ENCODE assay signal across 17 cellular contexts in genomic region chr12:81726634-81727033, GRCh38.
"Had no signal": no experiment of that assay in that cellular context is flagged by ENCODE, and none has a peak within 500 bp of the region (broad histone marks: within the 10 kb centered on the region; RNA-seq: fewer than 3 reads in every experiment).

No MANE protein-coding gene starts in this region.

- DNase-seq: effector memory CD4-positive, alpha-beta T cell; kidney glomerular epithelial cell; occipital lobe; pancreas; retina; right lobe of liver; stimulated activated CD4-positive, alpha-beta T cell treated with anti-CD3 and anti-CD28 coated beads, Interleukin-4, amount 100 ng/mL, for 1 hour; stimulated activated CD8-positive, alpha-beta memory T cell treated with anti-CD3 and anti-CD28 coated beads, Interleukin-4, amount 100 ng/mL, for 48 hours; testis; upper lobe of right lung had no signal

- H3K36me3 Mint-ChIP-seq: natural killer cell treated with Interleukin-12 subunit alpha and Interleukin-12 subunit beta and Interleukin-15 and Interleukin-18, amount 100 ng/mL, for 72 hours; stimulated activated effector memory CD8-positive, alpha-beta T cell treated with anti-CD3 and anti-CD28 coated beads, Interleukin-12 subunit alpha, Interleukin-12 subunit beta, amount 100 ng/mL, for 72 hours had no signal

- H3K9me3 Mint-ChIP-seq: stimulated activated naive CD8-positive, alpha-beta T cell treated with anti-CD3 and anti-CD28 coated beads, Interleukin-15, Interleukin-2, amounts not matched to agents 100 ng/mL and 50 ng/mL, for 24 hours had no signal

- H3K4me3 ChIP-seq: esophagus muscularis mucosa, pancreas, prostate gland, right lobe of liver, testis, tibial nerve, upper lobe of right lung, vagina had no signal

- H3K4me1 Mint-ChIP-seq: stimulated activated effector memory CD8-positive, alpha-beta T cell treated with anti-CD3 and anti-CD28 coated beads, Interleukin-12 subunit alpha, Interleukin-12 subunit beta, amount 100 ng/mL, for 72 hours had no signal

- H3K36me3 ChIP-seq: esophagus muscularis mucosa, pancreas, prostate gland, right lobe of liver, tibial nerve, upper lobe of right lung, vagina had no signal

- H3K27ac Mint-ChIP-seq: natural killer cell treated with Interleukin-12 subunit alpha and Interleukin-12 subunit beta and Interleukin-15 and Interleukin-18, amount 100 ng/mL, for 72 hours; stimulated activated effector memory CD8-positive, alpha-beta T cell treated with anti-CD3 and anti-CD28 coated beads, Interleukin-12 subunit alpha, Interleukin-12 subunit beta, amount 100 ng/mL, for 72 hours; stimulated activated naive CD8-positive, alpha-beta T cell treated with anti-CD3 and anti-CD28 coated beads, Interleukin-15, Interleukin-2, amounts not matched to agents 100 ng/mL and 50 ng/mL, for 24 hours had no signal

- H3K9me3 ChIP-seq: esophagus muscularis mucosa, pancreas, prostate gland, right lobe of liver, testis, tibial nerve, upper lobe of right lung, vagina had no signal

- H3K27ac ChIP-seq: esophagus muscularis mucosa, pancreas, prostate gland, right lobe of liver, testis, tibial nerve, upper lobe of right lung, vagina had no signal

- ATAC-seq: natural killer cell treated with Interleukin-12 subunit alpha and Interleukin-12 subunit beta and Interleukin-15 and Interleukin-18, amount 100 ng/mL, for 72 hours; pancreas; right lobe of liver; stimulated activated effector memory CD8-positive, alpha-beta T cell treated with anti-CD3 and anti-CD28 coated beads, Interleukin-12 subunit alpha, Interleukin-12 subunit beta, amount 100 ng/mL, for 72 hours; upper lobe of right lung had no signal

- H3K4me3 Mint-ChIP-seq: natural killer cell treated with Interleukin-12 subunit alpha and Interleukin-12 subunit beta and Interleukin-15 and Interleukin-18, amount 100 ng/mL, for 72 hours; stimulated activated effector memory CD8-positive, alpha-beta T cell treated with anti-CD3 and anti-CD28 coated beads, Interleukin-12 subunit alpha, Interleukin-12 subunit beta, amount 100 ng/mL, for 72 hours; stimulated activated naive CD8-positive, alpha-beta T cell treated with anti-CD3 and anti-CD28 coated beads, Interleukin-15, Interleukin-2, amounts not matched to agents 100 ng/mL and 50 ng/mL, for 24 hours had no signal

- H3K4me1 ChIP-seq: esophagus muscularis mucosa, pancreas, prostate gland, right lobe of liver, testis, tibial nerve, upper lobe of right lung, vagina had no signal

- H3K27me3 ChIP-seq: esophagus muscularis mucosa, pancreas, right lobe of liver, testis, tibial nerve, upper lobe of right lung, vagina had no signal
